In the genomic region with DNA sequence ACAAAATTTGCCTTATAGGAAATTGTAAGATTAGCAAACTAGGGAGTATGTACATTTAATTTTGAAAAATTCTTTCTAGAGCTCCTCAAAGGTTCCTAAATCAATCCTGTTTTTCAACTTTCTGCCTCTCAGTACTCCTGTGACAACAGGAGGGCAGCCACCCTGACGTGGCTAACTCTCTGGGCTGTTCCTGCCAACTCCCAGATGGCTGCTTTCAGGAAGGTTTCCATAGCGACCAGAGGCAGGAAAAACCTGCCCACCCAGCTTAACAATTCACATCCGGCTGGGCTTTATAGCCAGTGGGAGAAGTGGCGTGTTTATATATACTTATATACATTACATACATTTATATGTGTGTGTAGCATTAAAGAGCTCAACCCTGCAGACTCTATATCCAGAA, we compare ENCODE assay signal across 8 cellular contexts. TPM values are rescaled to one million over a fixed set of nuclear protein-coding genes. Genes with fewer than 3 reads are reported as not detected.
DNase-seq lines count a peak whose midpoint lies in the region; ATAC-seq, FAIRE-seq and TF ChIP-seq lines count a peak whose summit lies in the region.

No MANE protein-coding gene starts in this region.

- H3K36me3 Mint-ChIP-seq in naive B cell = peaks cover 0 to 13% of the 10 kb centered on the region in 2 donors

- H3K79me1 ChIP-seq in H1 (ENCODE audit: low read depth, low read length) = no peaks in the 10 kb centered on the region

- peaks cover 0 to 1% (median 0%) of the 10 kb centered on the region in 7 donors for H3K9me3 Mint-ChIP-seq in naive B cell

- no peaks in the 10 kb centered on the region for H3K27me3 Mint-ChIP-seq in naive B cell

- no peak overlapping the region for H4K5ac ChIP-seq in H1 (ENCODE audit: insufficient read length, low read depth, low read length)

- H3K4me3 Mint-ChIP-seq in naive B cell = peak overlapping the region in 7 of 8 donors; percentile 13 to 84 (median 46)

- H2AFZ ChIP-seq in H1 (ENCODE audit: low read length) = no peak overlapping the region

- FAIRE-seq in H1 (lab: Jason Lieb, UNC) = peak; percentile 52

- no peak overlapping the region for H3K4ac ChIP-seq in H1 (replicated peaks; ENCODE audit: insufficient read length, low read depth, low read length)

- H4K20me1 ChIP-seq in H1 (replicated peaks in 1 of 2; ENCODE audit: control insufficient read depth in 1 of 2, insufficient read depth in 2 of 2, low read length in 2 of 2) = no peaks in the 10 kb centered on the region

- H2AK5ac ChIP-seq in H1 (ENCODE audit: low read depth, low read length) = no peak overlapping the region

- no peak overlapping the region for H3K27ac ChIP-seq in H1 (ENCODE audit: low read depth, low read length)

- no peaks in the 10 kb centered on the region for H3K27me3 ChIP-seq in H1 (replicated peaks in 1 of 4; ENCODE audit: control insufficient read depth in 3 of 4, extremely low read depth in 1 of 4, insufficient read depth in 3 of 4, low read length in 3 of 4)

- DNase-seq in COLO668 (lab: John Stamatoyannopoulos, UW; ENCODE audit: unreplicated experiment) (peak; percentile 77), NCI-H2029 (lab: John Stamatoyannopoulos, UW) (peak; percentile 79), H1 (ENCODE audit: low read depth in 1 of 2, low spot score in 2 of 2) (peak in 1 of 2 experiments; percentile 53), naive B cell (no peak), SHP77 treated with DMSO at 0.1 percent for 48 hours (lab: John Stamatoyannopoulos, UW) (no peak), NOMO-1 treated with dmso at 0.1 percent for 144 hours (lab: John Stamatoyannopoulos, UW; ENCODE audit: unreplicated experiment) (no peak)
- no peak for DNase-seq in activated CD4-positive, alpha-beta T cell treated with anti-CD3 and anti-CD28 coated beads, Interleukin-2, amount 50 U/mL, for 48 hours

- no peak for TF ChIP-seq RAD21 in H1 (IDR thresholded peaks at IDR 0.05 in 1 of 2, conservative IDR thresholded peaks at IDR 0.05 in 1 of 2; ENCODE audit: low read depth in 2 of 2, low read length in 2 of 2)

- no peak for TF ChIP-seq CTCF in H1 (IDR thresholded peaks at IDR 0.05; ENCODE audit: control extremely low read depth in 1 of 3, insufficient read depth in 1 of 3, low read depth in 1 of 3, low read length in 3 of 3)

- no peaks in the 10 kb centered on the region for H3K9me3 ChIP-seq in H1 (ENCODE audit: insufficient read depth in 2 of 2, low read depth in 1 of 2, low read length in 1 of 2)

- no peak overlapping the region for H3K56ac ChIP-seq in H1 (replicated peaks; ENCODE audit: insufficient read length, low read depth, low read length)

- 0 out of 3 replicates have a peak, but pooled peaks of 1 of the 2 experiments have one; percentile 7 for TF ChIP-seq EP300 in H1 (IDR thresholded peaks at IDR 0.05; ENCODE audit: borderline replicate concordance in 1 of 2, low read depth in 2 of 2, low read length in 2 of 2)

- no peaks in the 10 kb centered on the region for H3K23me2 ChIP-seq in H1 (ENCODE audit: low read depth, low read length)

- H2BK5ac ChIP-seq in H1 (ENCODE audit: low read depth, low read length) = no peak overlapping the region

- no peak overlapping the region for H3K9ac ChIP-seq in H1 (replicated peaks in 1 of 4; ENCODE audit: extremely low read depth in 1 of 4, low read depth in 3 of 4, low read length in 3 of 4)

- H3K14ac ChIP-seq in H1 (ENCODE audit: insufficient read length) = no peak overlapping the region

- peaks cover 0 to 2% (median under 1%) of the 10 kb centered on the region in 4 experiments; a peak in 3 of 7 replicates for H3K4me1 ChIP-seq in H1 (replicated peaks in 1 of 4; ENCODE audit: control insufficient read depth in 3 of 4, insufficient read depth in 4 of 4, low read length in 3 of 4)

- no peak overlapping the region for H3K4me3 ChIP-seq in H1 (ENCODE audit: extremely low read depth in 1 of 4, insufficient read depth in 2 of 4, low read depth in 3 of 4, low read length in 4 of 4)

- no peak overlapping the region for H4K91ac ChIP-seq in H1 (replicated peaks; ENCODE audit: insufficient read length, low read length)

- peak overlapping the region in 1 of 2 experiments; percentile 26; a peak in 1 of 4 replicates for H3K4me2 ChIP-seq in H1 (ENCODE audit: insufficient read depth in 1 of 2, low read depth in 2 of 2, low read length in 2 of 2)

- H2BK20ac ChIP-seq in H1 (ENCODE audit: low read length) = no peak overlapping the region

- TF ChIP-seq POLR2A in H1 (IDR thresholded peaks at IDR 0.05; ENCODE audit: control extremely low read depth in 1 of 2, low read depth in 2 of 2, low read length in 2 of 2) = no peak

- H2BK120ac ChIP-seq in H1 (replicated peaks; ENCODE audit: low read depth, low read length) = no peak overlapping the region

- no peak overlapping the region for H4K8ac ChIP-seq in H1 (ENCODE audit: extremely low read depth, insufficient read depth, low read length)

- H2BK15ac ChIP-seq in H1 (ENCODE audit: low read length) = no peak overlapping the region

- H2BK12ac ChIP-seq in H1 (ENCODE audit: low read depth, low read length) = no peak overlapping the region

- H3K18ac ChIP-seq in H1 (ENCODE audit: extremely low read depth, low read length) = no peak overlapping the region

- 57% methylated on average over 4 of the region's 4 CpGs; no CpG with 5 or more reads in 1 of the 2 experiments for WGBS in H1 (ENCODE audit: extremely low coverage in 1 of 2, insufficient coverage in 1 of 2, insufficient read length in 1 of 2, insufficient replicate concordance in 2 of 2, low coverage in 1 of 2, low lambda C conversion rate in 2 of 2, missing lambda C conversion rate in 1 of 2), 2 experiments

- ATAC-seq in naive B cell (ENCODE audit: low read depth in 2 of 2) = no peak
- ATAC-seq in HG03460 (IDR thresholded peaks at IDR 0.05; ENCODE audit: unreplicated experiment) = no peak

- CTCF ChIA-PET in H1 (lab: Charles Lee; ENCODE audit: partially characterized antibody) = interaction anchor here (0.6 to 3.4 kb wide), 6 partner anchors 12 to 903 kb away, joined by 3 to 10 read pairs (median 4); no protein-coding TSS in a partner anchor

- no peaks in the 10 kb centered on the region for H3K79me2 ChIP-seq in H1 (ENCODE audit: control insufficient read depth in 1 of 2, insufficient read depth in 2 of 2, low read length in 2 of 2)

- H3K23ac ChIP-seq in H1 (ENCODE audit: insufficient read length) = no peak overlapping the region

- POLR2A ChIA-PET in H1 (lab: Charles Lee; ENCODE audit: partially characterized antibody) = interaction anchor here (1.4 to 2.4 kb wide), 3 partner anchors 19 to 26 kb away, joined by 3 to 11 read pairs (median 3); a partner anchor contains a TSS

- peak overlapping the region in 5 of 6 donors; percentile 89 to 97 (median 95) for H3K27ac Mint-ChIP-seq in naive B cell

- peaks cover 0 to 8% (median 0%) of the 10 kb centered on the region in 4 experiments; a peak in 1 of 8 replicates for H3K36me3 ChIP-seq in H1 (ENCODE audit: control insufficient read depth in 2 of 4, insufficient read depth in 4 of 4, low read length in 3 of 4)

- H3K4me1 Mint-ChIP-seq in naive B cell = peaks cover 83 to 100% (median 90%) of the 10 kb centered on the region in 3 donors

TF ChIP-seq in H1, 55 proteins besides CTCF, POLR2A, EP300 and RAD21:
- TF ChIP-seq RXRA (IDR thresholded peaks at IDR 0.05; ENCODE audit: insufficient read depth, low read depth, low read length) = no peak

RNA-seq across cellular contexts. Expression of a gene that starts 26.5 kb away (rescaled TPM):
- 51.5 and 53.8 TPM in 2 replicates for total RNA-seq in H1 (2021; fragmentation: NEBNext Ultra II Directional; extraction: Animal tissue kit (Norgen Biotek cat#: 25700))
- polyA plus RNA-seq in H1 (2011; rRNA removed) (59.5 and 94.8 TPM in 2 replicates), naive B cell (ENCODE audit: low read depth in 6 of 6) (10 to 100 TPM; 62.8 to 91.0 (median 75.8) TPM)
- 80.8 TPM for polyA plus RNA-seq in H1 (2011; cell fraction: cytosol; rRNA removed)
- polyA plus RNA-seq in H1 (2011; cell fraction: nucleus; rRNA removed) = 475 TPM
- 44.2 to 80.3 TPM (median 66.4 TPM) in 4 replicates for polyA plus RNA-seq in H1 (2012, experiment 1 of 2)
- 45.6 TPM for polyA plus RNA-seq in H1 (2012, experiment 2 of 2)
- 34.8 TPM for polyA plus RNA-seq in H1 (2013, experiment 1 of 2)
- polyA plus RNA-seq in H1 (2013, experiment 2 of 2) = 32.9 TPM
- polyA minus RNA-seq in H1 (2011; rRNA and poly(A)+ RNA removed) = 30.5 and 31.3 TPM in 2 replicates
- 37.9 TPM for polyA minus RNA-seq in H1 (2011; cell fraction: cytosol; rRNA and poly(A)+ RNA removed)
- 83.9 TPM for polyA minus RNA-seq in H1 (2011; cell fraction: nucleus; rRNA and poly(A)+ RNA removed)

RNA-seq across cellular contexts. Expression of a gene that starts 50.6 kb away (rescaled TPM):
- total RNA-seq in H1 (2021; fragmentation: NEBNext Ultra II Directional; extraction: Animal tissue kit (Norgen Biotek cat#: 25700)) = 180 and 197 TPM in 2 replicates
- 189 and 218 TPM in 2 replicates for polyA plus RNA-seq in H1 (2011; rRNA removed)
- 259 TPM for polyA plus RNA-seq in H1 (2011; cell fraction: cytosol; rRNA removed)
- polyA plus RNA-seq in H1 (2011; cell fraction: nucleus; rRNA removed) = 172 TPM
- 219 to 252 TPM (median 234 TPM) in 4 replicates for polyA plus RNA-seq in H1 (2012, experiment 1 of 2)
- 141 TPM for polyA plus RNA-seq in H1 (2012, experiment 2 of 2)
- polyA plus RNA-seq in H1 (2013, experiment 1 of 2) = 133 TPM
- 133 TPM for polyA plus RNA-seq in H1 (2013, experiment 2 of 2)
- 279 and 331 TPM in 2 replicates for polyA minus RNA-seq in H1 (2011; rRNA and poly(A)+ RNA removed)
- polyA minus RNA-seq in H1 (2011; cell fraction: cytosol; rRNA and poly(A)+ RNA removed) = 77.9 TPM
- polyA minus RNA-seq in H1 (2011; cell fraction: nucleus; rRNA and poly(A)+ RNA removed) = 104 TPM
- polyA plus RNA-seq in naive B cell (ENCODE audit: low read depth in 6 of 6) = 10 to 100 TPM; 44.4 to 73.3 (median 55.6) TPM

Comparison
In these comparisons a context has a peak if more than half of its experiments do, and no peak if none do; other contexts are left out.
1. DNase-seq: peak in COLO668 (single experiment) and NCI-H2029 (single experiment); none in naive B cell (single experiment), SHP77 treated with DMSO at 0.1 percent for 48 hours (single experiment), NOMO-1 treated with dmso at 0.1 percent for 144 hours (single experiment) and activated CD4-positive, alpha-beta T cell treated with anti-CD3 and anti-CD28 coated beads, Interleukin-2, amount 50 U/mL, for 48 hours (0 of 2).